1 cellular context compared by ENCODE assay signal in the genomic region with DNA sequence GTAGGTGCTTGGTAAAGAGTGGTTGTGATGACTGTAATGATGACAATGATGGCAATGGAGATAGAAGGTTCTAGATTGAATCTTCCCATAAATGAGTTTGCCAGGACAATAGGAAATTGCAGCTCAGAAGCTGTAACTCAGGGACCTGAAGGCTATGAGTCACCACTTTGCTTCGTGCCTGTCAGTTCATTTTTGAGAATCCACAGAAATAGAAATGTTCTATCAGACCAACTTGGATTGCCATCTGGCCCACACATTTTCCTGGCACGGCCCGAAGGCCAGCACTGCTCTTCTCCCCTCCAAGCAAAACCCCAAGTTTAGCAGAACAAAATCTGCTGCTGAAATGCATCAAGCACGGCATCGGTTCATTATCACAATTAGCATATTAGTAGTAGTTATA.
TF ChIP-seq lines count a peak whose summit lies in the region.

No MANE protein-coding gene starts in this region.

TF ChIP-seq in HepG2, 621 proteins besides CTCF, POLR2A, EP300 and RAD21 (continued from another document):
- TF ChIP-seq POGZ (CRISPR knock-in tag; IDR thresholded peaks at IDR 0.05), result no peak
- TF ChIP-seq BORCS8-MEF2B (CRISPR knock-in tag; IDR thresholded peaks at IDR 0.05), result no peak
- TF ChIP-seq ZBTB7A (CRISPR knock-in tag; IDR thresholded peaks at IDR 0.05), result no peak
- TF ChIP-seq HOMEZ (CRISPR knock-in tag; IDR thresholded peaks at IDR 0.05; ENCODE audit: low read depth), result no peak
- TF ChIP-seq, protein P1, sequence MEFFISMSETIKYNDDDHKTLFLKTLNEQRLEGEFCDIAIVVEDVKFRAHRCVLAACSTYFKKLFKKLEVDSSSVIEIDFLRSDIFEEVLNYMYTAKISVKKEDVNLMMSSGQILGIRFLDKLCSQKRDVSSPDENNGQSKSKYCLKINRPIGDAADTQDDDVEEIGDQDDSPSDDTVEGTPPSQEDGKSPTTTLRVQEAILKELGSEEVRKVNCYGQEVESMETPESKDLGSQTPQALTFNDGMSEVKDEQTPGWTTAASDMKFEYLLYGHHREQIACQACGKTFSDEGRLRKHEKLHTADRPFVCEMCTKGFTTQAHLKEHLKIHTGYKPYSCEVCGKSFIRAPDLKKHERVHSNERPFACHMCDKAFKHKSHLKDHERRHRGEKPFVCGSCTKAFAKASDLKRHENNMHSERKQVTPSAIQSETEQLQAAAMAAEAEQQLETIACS (CRISPR knock-in tag; IDR thresholded peaks at IDR 0.05), result no peak
- TF ChIP-seq, protein P2, sequence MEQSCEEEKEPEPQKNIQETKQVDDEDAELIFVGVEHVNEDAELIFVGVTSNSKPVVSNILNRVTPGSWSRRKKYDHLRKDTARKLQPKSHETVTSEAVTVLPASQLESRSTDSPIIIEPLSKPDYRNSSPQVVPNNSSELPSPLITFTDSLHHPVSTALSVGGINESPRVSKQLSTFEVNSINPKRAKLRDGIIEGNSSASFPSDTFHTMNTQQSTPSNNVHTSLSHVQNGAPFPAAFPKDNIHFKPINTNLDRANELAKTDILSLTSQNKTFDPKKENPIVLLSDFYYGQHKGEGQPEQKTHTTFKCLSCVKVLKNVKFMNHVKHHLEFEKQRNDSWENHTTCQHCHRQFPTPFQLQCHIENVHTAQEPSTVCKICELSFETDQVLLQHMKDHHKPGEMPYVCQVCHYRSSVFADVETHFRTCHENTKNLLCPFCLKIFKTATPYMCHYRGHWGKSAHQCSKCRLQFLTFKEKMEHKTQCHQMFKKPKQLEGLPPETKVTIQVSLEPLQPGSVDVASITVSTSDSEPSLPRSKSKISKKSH (CRISPR knock-in tag; IDR thresholded peaks at IDR 0.05; ENCODE audit: borderline replicate concordance), result no peak
- no peak for TF ChIP-seq TARDBP (CRISPR knock-in tag; IDR thresholded peaks at IDR 0.05)
- TF ChIP-seq, protein P3, sequence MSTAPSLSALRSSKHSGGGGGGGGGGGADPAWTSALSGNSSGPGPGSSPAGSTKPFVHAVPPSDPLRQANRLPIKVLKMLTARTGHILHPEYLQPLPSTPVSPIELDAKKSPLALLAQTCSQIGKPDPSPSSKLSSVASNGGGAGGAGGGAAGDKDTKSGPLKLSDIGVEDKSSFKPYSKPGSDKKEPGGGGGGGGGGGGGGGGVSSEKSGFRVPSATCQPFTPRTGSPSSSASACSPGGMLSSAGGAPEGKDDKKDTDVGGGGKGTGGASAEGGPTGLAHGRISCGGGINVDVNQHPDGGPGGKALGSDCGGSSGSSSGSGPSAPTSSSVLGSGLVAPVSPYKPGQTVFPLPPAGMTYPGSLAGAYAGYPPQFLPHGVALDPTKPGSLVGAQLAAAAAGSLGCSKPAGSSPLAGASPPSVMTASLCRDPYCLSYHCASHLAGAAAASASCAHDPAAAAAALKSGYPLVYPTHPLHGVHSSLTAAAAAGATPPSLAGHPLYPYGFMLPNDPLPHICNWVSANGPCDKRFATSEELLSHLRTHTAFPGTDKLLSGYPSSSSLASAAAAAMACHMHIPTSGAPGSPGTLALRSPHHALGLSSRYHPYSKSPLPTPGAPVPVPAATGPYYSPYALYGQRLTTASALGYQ (CRISPR knock-in tag; IDR thresholded peaks at IDR 0.05), result no peak
- TF ChIP-seq DPF2 (CRISPR knock-in tag; IDR thresholded peaks at IDR 0.05; ENCODE audit: borderline replicate concordance, low read depth), result no peak
- TF ChIP-seq RFXANK (CRISPR knock-in tag; IDR thresholded peaks at IDR 0.05), result no peak
- no peak for TF ChIP-seq ZNF660 (CRISPR knock-in tag; IDR thresholded peaks at IDR 0.05; ENCODE audit: borderline replicate concordance, low read depth)
- no peak for TF ChIP-seq PLSCR1 (CRISPR knock-in tag; IDR thresholded peaks at IDR 0.05; ENCODE audit: borderline replicate concordance)
- TF ChIP-seq ZNF562 (CRISPR knock-in tag; IDR thresholded peaks at IDR 0.05; ENCODE audit: borderline replicate concordance), result no peak
- TF ChIP-seq MEIS2 (CRISPR knock-in tag; IDR thresholded peaks at IDR 0.05), result no peak
- no peak for TF ChIP-seq ZNF615 (CRISPR knock-in tag; IDR thresholded peaks at IDR 0.05; ENCODE audit: borderline replicate concordance)
- no peak for TF ChIP-seq HMG20B (CRISPR knock-in tag; conservative IDR thresholded peaks at IDR 0.05)
- no peak for TF ChIP-seq TGIF2 (CRISPR knock-in tag; IDR thresholded peaks at IDR 0.05)
- TF ChIP-seq ZNF292 (CRISPR knock-in tag; IDR thresholded peaks at IDR 0.05; ENCODE audit: borderline replicate concordance, low read depth), result no peak
